ENCODE assay signal across 9 cellular contexts in the genomic region with DNA sequence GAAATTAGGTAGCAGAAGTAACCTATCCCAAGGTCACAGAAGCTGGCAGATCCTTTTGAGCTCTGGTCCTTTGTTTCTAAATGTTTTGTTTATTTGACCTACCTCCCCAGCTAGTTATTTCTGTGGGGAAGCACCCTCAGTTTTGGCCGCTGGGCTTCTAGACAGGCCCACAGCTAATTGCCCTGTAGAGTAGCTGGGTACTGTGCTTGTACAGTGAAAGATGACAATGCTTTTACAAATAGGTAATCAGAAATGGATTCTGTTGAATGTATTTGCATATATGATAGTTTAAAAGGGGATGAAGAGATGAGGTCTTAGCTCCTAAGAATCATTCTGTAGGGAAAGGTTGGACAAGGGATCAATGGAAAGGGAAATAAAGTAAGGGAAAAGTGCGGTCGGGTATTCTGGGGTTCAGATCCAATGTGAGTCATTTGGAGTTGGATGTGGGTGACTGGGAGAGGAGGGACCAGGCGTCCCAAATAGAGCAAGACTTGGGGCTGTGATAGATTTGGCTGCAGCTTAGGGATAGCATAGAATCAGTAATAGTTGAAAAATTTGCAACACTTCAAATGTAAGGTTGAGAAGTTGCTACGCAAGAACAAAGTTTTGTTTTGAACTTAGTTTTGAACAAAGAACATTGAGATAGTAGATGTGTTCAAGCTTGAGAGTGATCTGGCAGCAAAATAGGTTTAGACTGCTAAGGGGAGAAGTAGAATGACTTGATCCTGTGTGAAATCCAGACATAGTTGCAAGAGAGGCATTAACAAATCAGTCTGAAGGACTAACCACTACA. TPM values are rescaled to one million over a fixed set of nuclear protein-coding genes. Genes with fewer than 3 reads are reported as not detected.
DNase-seq lines count a peak whose midpoint lies in the region; ATAC-seq, FAIRE-seq and TF ChIP-seq lines count a peak whose summit lies in the region.
"Had no signal": no experiment of that assay in that cellular context is flagged by ENCODE, and none has a peak within 500 bp of the region (broad histone marks: within the 10 kb centered on the region; RNA-seq: fewer than 3 reads in every experiment).

No MANE protein-coding gene starts in this region.

- H3K27me3 Mint-ChIP-seq in activated CD8-positive, alpha-beta T cell treated with anti-CD3 and anti-CD28 coated beads for 36 hours: no peaks in the 10 kb centered on the region

- CTCF ChIA-PET in activated CD8-positive, alpha-beta T cell treated with anti-CD3 and anti-CD28 coated beads for 36 hours (lab: Charles Lee): interaction anchor here (1.1 to 9.2 kb wide), 12 partner anchors 8 to 721 kb away, joined by 3 to 47 read pairs (median 10); no protein-coding TSS in a partner anchor

- peaks cover 28% of the 10 kb centered on the region for H3K36me3 Mint-ChIP-seq in activated CD8-positive, alpha-beta T cell treated with anti-CD3 and anti-CD28 coated beads for 36 hours (ENCODE audit: low read depth)

- POLR2A ChIA-PET in activated CD8-positive, alpha-beta T cell treated with anti-CD3 and anti-CD28 coated beads for 36 hours (lab: Charles Lee): interaction anchor here (0.5 to 1.4 kb wide), 5 partner anchors 10 to 545 kb away, joined by 3 read pairs; no protein-coding TSS in a partner anchor

- 32 to 38% methylated on average over 5 of the region's 5 CpGs for WGBS in gastroesophageal sphincter (ENCODE audit: low coverage in 1 of 2), 2 donors

- FAIRE-seq in GM19239 (lab: Jason Lieb, UNC): no peak

- H3K4me1 ChIP-seq in gastroesophageal sphincter: peaks cover 0 to 70% (median 21%) of the 10 kb centered on the region in 3 donors

- peak overlapping the region; percentile 84 to 99 (median 96) for H3K27ac ChIP-seq in gastroesophageal sphincter
- peak overlapping the region in 13 of 21 experiments; percentile 7 to 93 (median 49) for H3K27ac ChIP-seq in skin epidermis

- H3K9me3 Mint-ChIP-seq in activated CD8-positive, alpha-beta T cell treated with anti-CD3 and anti-CD28 coated beads for 36 hours: no peaks in the 10 kb centered on the region

- peaks cover 42% of the 10 kb centered on the region for H3K4me1 Mint-ChIP-seq in activated CD8-positive, alpha-beta T cell treated with anti-CD3 and anti-CD28 coated beads for 36 hours (ENCODE audit: low read depth)

- H3K4me3 ChIP-seq in HFF-Myc (replicated peaks; ENCODE audit: low read depth, low read length): peak overlapping the region; percentile 94
- H3K4me3 ChIP-seq in gastroesophageal sphincter: peak overlapping the region; percentile 68 to 90
- H3K4me3 ChIP-seq in skin epidermis: peak overlapping the region in 4 of 7 experiments; percentile 4 to 94 (median 27)

- peaks cover 0 to 6% of the 10 kb centered on the region in 2 donors for H3K36me3 ChIP-seq in gastroesophageal sphincter

- no peak for TF ChIP-seq EP300 in gastroesophageal sphincter (IDR thresholded peaks at IDR 0.05)

- ATAC-seq in activated CD8-positive, alpha-beta T cell treated with anti-CD3 and anti-CD28 coated beads for 36 hours: no peak
- ATAC-seq in gastroesophageal sphincter: no peak

- DNase-seq in HFF-Myc (ENCODE audit: extremely low read depth, low read depth) (no peak), cerebellum (ENCODE audit: low spot score) (no peak), GM10266 (ENCODE audit: extremely low spot score) (no peak), GM19239 (ENCODE audit: insufficient read length, low spot score) (no peak), NOMO-1 treated with dmso at 0.1 percent for 144 hours (lab: John Stamatoyannopoulos, UW; ENCODE audit: unreplicated experiment) (no peak)
- no peak for DNase-seq in activated CD8-positive, alpha-beta T cell treated with anti-CD3 and anti-CD28 coated beads for 36 hours
- DNase-seq: NCI-H524 treated with DMSO at 0.1 percent for 48 hours had no signal

- TF ChIP-seq POLR2A in gastroesophageal sphincter (IDR thresholded peaks at IDR 0.05): no peak

- H3K9me3 ChIP-seq in gastroesophageal sphincter: no peaks in the 10 kb centered on the region

- intact Hi-C loops in activated CD8-positive, alpha-beta T cell treated with anti-CD3 and anti-CD28 coated beads for 36 hours (cut with micrococcal nuclease): loop anchor here (10.0 kb wide), 1 partner anchor 287 kb away; no protein-coding TSS in a partner anchor

- no peak for TF ChIP-seq CTCF in HFF-Myc (IDR thresholded peaks at IDR 0.05; ENCODE audit: low read depth, low read length, missing control alignments)
- no peak for TF ChIP-seq CTCF in activated CD8-positive, alpha-beta T cell treated with anti-CD3 and anti-CD28 coated beads for 36 hours (IDR thresholded peaks at IDR 0.05)
- no peak for TF ChIP-seq CTCF in gastroesophageal sphincter (IDR thresholded peaks at IDR 0.05)
- no peak for TF ChIP-seq CTCF in GM10266 (IDR thresholded peaks at IDR 0.05; ENCODE audit: control insufficient read depth, insufficient read depth, low read depth, missing control alignments)

- H3K4me3 Mint-ChIP-seq in activated CD8-positive, alpha-beta T cell treated with anti-CD3 and anti-CD28 coated beads for 36 hours: peak overlapping the region; percentile 92

- H3K27ac Mint-ChIP-seq in activated CD8-positive, alpha-beta T cell treated with anti-CD3 and anti-CD28 coated beads for 36 hours: peak overlapping the region; percentile 26

- no peaks in the 10 kb centered on the region for H3K27me3 ChIP-seq in gastroesophageal sphincter

RNA-seq across cellular contexts. Expression of gene NUDT4, which starts 3.7 kb away (rescaled TPM):
- 10 to 100 TPM; 54.9 to 61.9 TPM for total RNA-seq in activated CD8-positive, alpha-beta T cell treated with anti-CD3 and anti-CD28 coated beads for 36 hours
- 100 to 1,000 TPM in 1 of 4 donors, 10 to 100 TPM in 3; 91.2 to 146 (median 94.3) TPM for total RNA-seq in gastroesophageal sphincter
- total RNA-seq in cerebellum: 74.8 TPM

Comparison
In these comparisons a context has a peak if more than half of its experiments do, and no peak if none do; other contexts are left out.
1. H3K4me3 ChIP-seq: peak in every context shown above with its lines; median percentile 94 in HFF-Myc; 79 in gastroesophageal sphincter; 27 in skin epidermis.